16 cellular contexts compared by ENCODE assay signal in the genomic region with DNA sequence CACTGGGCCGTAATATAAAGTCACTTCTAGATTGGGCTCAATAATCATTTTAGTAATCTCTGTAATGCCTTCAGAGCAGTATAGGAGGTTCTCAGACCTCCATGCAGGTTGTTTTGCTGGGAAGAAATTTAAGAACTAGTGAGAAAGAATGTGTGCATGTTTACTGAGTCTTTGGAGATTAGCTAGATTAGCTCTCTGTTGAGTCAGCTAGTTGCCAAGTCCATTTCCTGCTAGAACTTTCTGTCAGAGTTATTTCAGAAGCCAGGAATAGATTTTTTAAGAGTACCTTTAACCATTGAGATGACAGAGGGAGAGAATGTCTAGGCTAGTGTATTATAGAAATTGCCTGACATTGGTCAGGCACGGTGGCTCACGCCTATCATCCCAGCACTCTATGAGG. TPM values are rescaled to one million over a fixed set of nuclear protein-coding genes. Genes with fewer than 3 reads are reported as not detected.
DNase-seq lines count a peak whose midpoint lies in the region; TF ChIP-seq lines count a peak whose summit lies in the region.
"Had no signal": no experiment of that assay in that cellular context is flagged by ENCODE, and none has a peak within 500 bp of the region (broad histone marks: within the 10 kb centered on the region; RNA-seq: fewer than 3 reads in every experiment).

No MANE protein-coding gene starts in this region.

- TF ChIP-seq POLR2A in esophagus muscularis mucosa (IDR thresholded peaks at IDR 0.05; ENCODE audit: low read depth) = no peak

- H4K20me1 ChIP-seq in mammary epithelial cell (ENCODE audit: insufficient read depth, low read length) (no peaks in the 10 kb centered on the region), smooth muscle cell (ENCODE audit: low read depth) (no peaks in the 10 kb centered on the region)

- DNase-seq in T47D (ENCODE audit: low read depth in 1 of 2, low spot score in 1 of 2) (peak; percentile 13 to 69), mammary epithelial cell (no peak), astrocyte of the hippocampus (ENCODE audit: low read depth, low spot score) (peak; percentile 45), hepatic stellate cell (ENCODE audit: low spot score) (peak; percentile 8), smooth muscle cell (lab: John Stamatoyannopoulos, UW; ENCODE audit: unreplicated experiment) (no peak), GM13976 (ENCODE audit: low spot score) (no peak), middle frontal gyrus (ENCODE audit: extremely low spot score, low spot score) (no peak), esophagus muscularis mucosa (ENCODE audit: extremely low spot score) (no peak)
- DNase-seq: activated CD4-positive, CD25-positive, alpha-beta regulatory T cell; activated CD8-positive, alpha-beta memory T cell treated with anti-CD3 and anti-CD28 coated beads, Interleukin-2, amount 10 ng/mL, durations not matched to agents 7 days and 5 days; activated gamma-delta T cell treated with Interleukin-2 at 50 U/mL for 16 hours; aorta; EL; mesendoderm; NCI-H748 treated with DMSO at 0.1 percent for 48 hours; tibial artery had no signal

- H3K4me2 ChIP-seq in mammary epithelial cell (ENCODE audit: insufficient read depth, low read depth, low read length) (no peak overlapping the region), smooth muscle cell (peak overlapping the region; percentile 42)

- H3K36me3 ChIP-seq in mammary epithelial cell (ENCODE audit: insufficient read depth, low read length) (peaks cover 2% of the 10 kb centered on the region), smooth muscle cell (ENCODE audit: low read depth) (no peaks in the 10 kb centered on the region), esophagus muscularis mucosa (peaks cover 0 to 52% (median 9%) of the 10 kb centered on the region in 4 donors)

- no peak for TF ChIP-seq EP300 in esophagus muscularis mucosa (IDR thresholded peaks at IDR 0.05)

- no peaks in the 10 kb centered on the region for H3F3A ChIP-seq in smooth muscle cell (ENCODE audit: low read depth)

- CTCF ChIA-PET in mammary epithelial cell (lab: Charles Lee; ENCODE audit: low non-redundant PET) = interaction anchor here (0.6 kb wide), 1 partner anchor 1727 kb away, joined by 3 read pairs; no protein-coding TSS in a partner anchor

- H3K9ac ChIP-seq in mammary epithelial cell (ENCODE audit: insufficient read depth, low read length) (no peak overlapping the region), smooth muscle cell (ENCODE audit: low read depth) (no peak overlapping the region)

- dilution Hi-C loops in mammary epithelial cell (cut with HindIII; ENCODE audit: low sequenced_read_pairs) = no loop called here

- intact Hi-C loops in mammary epithelial cell (cut with micrococcal nuclease) (no loop called here), esophagus muscularis mucosa (cut with DNase I) (no loop called here)

- H3K79me2 ChIP-seq in mammary epithelial cell (ENCODE audit: insufficient read depth, low read length) (no peaks in the 10 kb centered on the region), smooth muscle cell (ENCODE audit: low read depth) (no peaks in the 10 kb centered on the region)

- TF ChIP-seq CTCF in mammary epithelial cell (conservative IDR thresholded peaks at IDR 0.05 in 1 of 2, IDR thresholded peaks at IDR 0.05 in 1 of 2; ENCODE audit: extremely low read depth in 1 of 2, insufficient read depth in 1 of 2, low read depth in 1 of 2, low read length in 2 of 2) = no peak
- no peak for TF ChIP-seq CTCF in smooth muscle cell (IDR thresholded peaks at IDR 0.05; ENCODE audit: borderline replicate concordance, insufficient read depth, poor library complexity, severe bottlenecking)
- TF ChIP-seq CTCF in GM13976 (IDR thresholded peaks at IDR 0.05; ENCODE audit: borderline replicate concordance, control extremely low read depth, extremely low read depth, insufficient read depth, missing control alignments) = no peak
- TF ChIP-seq CTCF in esophagus muscularis mucosa (IDR thresholded peaks at IDR 0.05) = no peak

- H3K4me3 ChIP-seq in mammary epithelial cell (replicated peaks in 1 of 3; ENCODE audit: insufficient read depth in 1 of 3, low read depth in 2 of 3, low read length in 3 of 3) (no peak overlapping the region), smooth muscle cell (no peak overlapping the region), esophagus muscularis mucosa (no peak overlapping the region)
- H3K4me3 ChIP-seq: tibial artery had no signal

- H3K4me1 ChIP-seq in mammary epithelial cell (ENCODE audit: insufficient read depth, low read length) (no peaks in the 10 kb centered on the region), smooth muscle cell (ENCODE audit: low read depth) (no peaks in the 10 kb centered on the region), esophagus muscularis mucosa (no peaks in the 10 kb centered on the region)

- no TSS peak for BruUV-seq in mammary epithelial cell (replicated peaks; lab: Mats Ljungman, UMichigan)

- H3K9me3 ChIP-seq in mammary epithelial cell (replicated peaks; ENCODE audit: insufficient read depth, low read length) (no peaks in the 10 kb centered on the region), smooth muscle cell (replicated peaks; ENCODE audit: low read depth) (no peaks in the 10 kb centered on the region), esophagus muscularis mucosa (no peaks in the 10 kb centered on the region)
- H3K9me3 ChIP-seq: tibial artery had no signal

- 97% methylated on average over 3 of the region's 3 CpGs for WGBS in mammary epithelial cell (ENCODE audit: low coverage, missing lambda C conversion rate)
- 87% methylated on average over 3 of the region's 3 CpGs for WGBS in smooth muscle cell (ENCODE audit: low lambda C conversion rate)
- WGBS in esophagus muscularis mucosa = 97% methylated on average over 3 of the region's 3 CpGs

- H3K27me3 ChIP-seq in mammary epithelial cell (ENCODE audit: insufficient read depth, low read length) (no peaks in the 10 kb centered on the region), smooth muscle cell (ENCODE audit: low read depth) (no peaks in the 10 kb centered on the region), esophagus muscularis mucosa (no peaks in the 10 kb centered on the region)
- H3K27me3 ChIP-seq: tibial artery had no signal

- H2AFZ ChIP-seq in mammary epithelial cell (ENCODE audit: low read depth, low read length) = no peak overlapping the region
- H2AFZ ChIP-seq in smooth muscle cell (ENCODE audit: low read depth) = no peak overlapping the region

- no peak overlapping the region for H3K27ac ChIP-seq in mammary epithelial cell (ENCODE audit: insufficient read depth, low read depth, low read length)
- H3K27ac ChIP-seq in smooth muscle cell (ENCODE audit: low read depth) = peak overlapping the region; percentile 20
- no peak overlapping the region for H3K27ac ChIP-seq in esophagus muscularis mucosa (replicated peaks in 1 of 4)

- in situ Hi-C loops in T47D (cut with HindIII; ENCODE audit: low pct_unique_long_range_greater_than_20kb, low sequenced_read_pairs) = no loop called here
- in situ Hi-C loops in mammary epithelial cell (cut with MboI; ENCODE audit: low sequenced_read_pairs in 2 of 2) = no loop called here
- in situ Hi-C loops in GM13976 (cut with MboI; ENCODE audit: low sequenced_read_pairs, unreplicated experiment) = no loop called here

RNA-seq across cellular contexts. Expression of gene ORC3, which starts 33.3 kb away (rescaled TPM):
- total RNA-seq in mammary epithelial cell (10 to 100 TPM; 21.5 to 22.2 TPM), smooth muscle cell (37.1 and 41.8 TPM in 2 replicates), esophagus muscularis mucosa (10 to 100 TPM in 3 of 4 donors, 1 to 10 TPM in 1; 9.9 to 18.7 (median 12.6) TPM)
- polyA plus RNA-seq in mammary epithelial cell (23.4 TPM), smooth muscle cell (23.3 and 23.4 TPM in 2 replicates)
- 9.9 TPM for polyA minus RNA-seq in mammary epithelial cell

RNA-seq across cellular contexts. Expression of gene RARS2, which starts 33.5 kb away (rescaled TPM):
- total RNA-seq in mammary epithelial cell (10 to 100 TPM; 32.2 to 33.8 TPM), smooth muscle cell (43.1 and 51.0 TPM in 2 replicates), esophagus muscularis mucosa (10 to 100 TPM; 14.1 to 19.9 (median 17.6) TPM)
- polyA plus RNA-seq in mammary epithelial cell (9.2 TPM), smooth muscle cell (52.5 and 68.9 TPM in 2 replicates)
- polyA minus RNA-seq in mammary epithelial cell = 15.5 TPM

Comparison
In these comparisons a context has a peak if more than half of its experiments do, and no peak if none do; other contexts are left out.
1. DNase-seq: peak in T47D (2 of 2), astrocyte of the hippocampus (single experiment) and hepatic stellate cell (single experiment); none in mammary epithelial cell (single experiment), smooth muscle cell (single experiment), GM13976 (single experiment), middle frontal gyrus (single experiment) and esophagus muscularis mucosa (single experiment).